In genomic region chr5:55176176-55176818, GRCh38 we compare ENCODE assay signal across 8 cellular contexts. TPM values are rescaled to one million over a fixed set of nuclear protein-coding genes. Genes with fewer than 3 reads are reported as not detected.
DNase-seq lines count a peak whose midpoint lies in the region; ATAC-seq, FAIRE-seq and TF ChIP-seq lines count a peak whose summit lies in the region.

No MANE protein-coding gene starts in this region.

- POLR2A ChIA-PET in activated B cell treated with CpG ODN at 0.5 μM for 24 hours (lab: Charles Lee) = no interaction called here

- H3K27ac Mint-ChIP-seq in activated B cell treated with CpG ODN at 0.5 μM for 24 hours (no peak overlapping the region), neural progenitor cell (no peak overlapping the region)

- peak overlapping the region; percentile 77 for H3K4me2 ChIP-seq in neural progenitor cell

- peaks cover 13% of the 10 kb centered on the region for H3K4me1 ChIP-seq in neural progenitor cell

- H3K27me3 Mint-ChIP-seq in activated B cell treated with CpG ODN at 0.5 μM for 24 hours (peaks cover 60% of the 10 kb centered on the region), neural progenitor cell (ENCODE audit: insufficient read depth, low read depth) (peaks cover 53% of the 10 kb centered on the region)

- no peak for FAIRE-seq in RCC 7860 (lab: Jason Lieb, UNC)

- peak overlapping the region; percentile 47 for H3K4me3 ChIP-seq in neural progenitor cell

- peaks cover 5% of the 10 kb centered on the region for H3K9me3 Mint-ChIP-seq in activated B cell treated with CpG ODN at 0.5 μM for 24 hours
- H3K9me3 Mint-ChIP-seq in neural progenitor cell = peaks cover 3% of the 10 kb centered on the region

- H3K36me3 Mint-ChIP-seq in activated B cell treated with CpG ODN at 0.5 μM for 24 hours (ENCODE audit: low read depth) (no peaks in the 10 kb centered on the region), neural progenitor cell (no peaks in the 10 kb centered on the region)

- peak overlapping the region; percentile 31 for H2AFZ ChIP-seq in neural progenitor cell (replicated peaks)

- ATAC-seq in activated B cell treated with CpG ODN at 0.5 μM for 24 hours (ENCODE audit: low read depth) (no peak), esophagus mucosa (peak; percentile 76)

- no peak overlapping the region for H3K9ac ChIP-seq in neural progenitor cell

- DNase-seq in ELR (ENCODE audit: low read depth) = peak; percentile 80
- peak; percentile 22 for DNase-seq in NCI-H128 (lab: John Stamatoyannopoulos, UW; ENCODE audit: unreplicated experiment)
- DNase-seq in activated B cell treated with CpG ODN at 0.5 μM for 24 hours = peak; percentile 28
- peak; percentile 94 for DNase-seq in neural progenitor cell (ENCODE audit: low spot score)
- no peak for DNase-seq in medulla oblongata (ENCODE audit: extremely low spot score)
- no peak for DNase-seq in RCC 7860 (ENCODE audit: low spot score)
- no peak for DNase-seq in activated CD4-positive, CD25-positive, alpha-beta regulatory T cell treated with anti-CD3 and anti-CD28 coated beads, Interleukin-2, amount 50 U/mL, for 72 hours

- no peaks in the 10 kb centered on the region for H3K9me3 ChIP-seq in neural progenitor cell (ENCODE audit: low read depth)

- TF ChIP-seq CTCF in activated B cell treated with CpG ODN at 0.5 μM for 24 hours (IDR thresholded peaks at IDR 0.05) (no peak), neural progenitor cell (IDR thresholded peaks at IDR 0.05) (peak; percentile 31)

- H4K20me1 ChIP-seq in neural progenitor cell (ENCODE audit: low read depth) = peaks cover 29% of the 10 kb centered on the region

- H3K4me1 Mint-ChIP-seq in activated B cell treated with CpG ODN at 0.5 μM for 24 hours = peaks cover 37% of the 10 kb centered on the region
- H3K4me1 Mint-ChIP-seq in neural progenitor cell = peaks cover 19% of the 10 kb centered on the region

- CTCF ChIA-PET in activated B cell treated with CpG ODN at 0.5 μM for 24 hours (lab: Charles Lee) = no interaction called here

- peaks cover 37% of the 10 kb centered on the region for H3F3A ChIP-seq in neural progenitor cell (ENCODE audit: low read depth)

- H3K4me3 Mint-ChIP-seq in activated B cell treated with CpG ODN at 0.5 μM for 24 hours (peak overlapping the region; percentile 28), neural progenitor cell (peak overlapping the region; percentile 72)

- intact Hi-C loops in activated B cell treated with CpG ODN at 0.5 μM for 24 hours (cut with micrococcal nuclease) = loop anchor here (10.0 kb wide), 1 partner anchor 1729 kb away; the partner anchor contains the start of gene SETD9

- H3K27me3 ChIP-seq in neural progenitor cell = peaks cover 98% of the 10 kb centered on the region

- H3K36me3 ChIP-seq in neural progenitor cell = no peaks in the 10 kb centered on the region

- no peaks in the 10 kb centered on the region for H3K79me2 ChIP-seq in neural progenitor cell (ENCODE audit: low read depth)

- H3K27ac ChIP-seq in neural progenitor cell = no peak overlapping the region

RNA-seq across cellular contexts. Expression of gene CDC20B, which starts 3.3 kb away (rescaled TPM):
- not detected in 2 replicates for total RNA-seq in activated B cell treated with CpG ODN at 0.5 μM for 24 hours
- total RNA-seq in esophagus mucosa = not detected
- total RNA-seq in neural progenitor cell (ENCODE audit: low replicate concordance) = not detected in 2 replicates

RNA-seq across cellular contexts. Expression of gene GPX8, which starts 16.3 kb away (rescaled TPM):
- total RNA-seq in activated B cell treated with CpG ODN at 0.5 μM for 24 hours (not detected in 2 replicates), esophagus mucosa (6.3 TPM), neural progenitor cell (ENCODE audit: low replicate concordance) (84.3 and 132 TPM in 2 replicates)

RNA-seq across cellular contexts. Expression of gene MCIDAS, which starts 50.8 kb away (rescaled TPM):
- not detected in 2 replicates for total RNA-seq in activated B cell treated with CpG ODN at 0.5 μM for 24 hours
- 0.20 TPM for total RNA-seq in esophagus mucosa
- not detected in 2 replicates for total RNA-seq in neural progenitor cell (ENCODE audit: low replicate concordance)

RNA-seq across cellular contexts. Expression of gene CCNO, which starts 57.1 kb away (rescaled TPM):
- total RNA-seq in activated B cell treated with CpG ODN at 0.5 μM for 24 hours = not detected in 2 replicates
- 2.2 TPM for total RNA-seq in esophagus mucosa
- 0.93 TPM in 1 of 2 replicates, not detected in the other for total RNA-seq in neural progenitor cell (ENCODE audit: low replicate concordance)

Comparison
In these comparisons a context has a peak if more than half of its experiments do, and no peak if none do; other contexts are left out.
1. DNase-seq: peak in ELR (single experiment), NCI-H128 (single experiment), activated B cell treated with CpG ODN at 0.5 μM for 24 hours (single experiment) and neural progenitor cell (single experiment); none in medulla oblongata (single experiment), RCC 7860 (single experiment) and activated CD4-positive, CD25-positive, alpha-beta regulatory T cell treated with anti-CD3 and anti-CD28 coated beads, Interleukin-2, amount 50 U/mL, for 72 hours (single experiment).
2. RNA of gene GPX8, which starts 16.3 kb away (total RNA-seq): 84.3 to 132 TPM in neural progenitor cell; 6.3 TPM in esophagus mucosa (single experiment) and not detected in activated B cell treated with CpG ODN at 0.5 μM for 24 hours; every median in the first group is over 10 times any median in the second.